Comparison of ENCODE assay signal across 1 cellular context in the genomic region with DNA sequence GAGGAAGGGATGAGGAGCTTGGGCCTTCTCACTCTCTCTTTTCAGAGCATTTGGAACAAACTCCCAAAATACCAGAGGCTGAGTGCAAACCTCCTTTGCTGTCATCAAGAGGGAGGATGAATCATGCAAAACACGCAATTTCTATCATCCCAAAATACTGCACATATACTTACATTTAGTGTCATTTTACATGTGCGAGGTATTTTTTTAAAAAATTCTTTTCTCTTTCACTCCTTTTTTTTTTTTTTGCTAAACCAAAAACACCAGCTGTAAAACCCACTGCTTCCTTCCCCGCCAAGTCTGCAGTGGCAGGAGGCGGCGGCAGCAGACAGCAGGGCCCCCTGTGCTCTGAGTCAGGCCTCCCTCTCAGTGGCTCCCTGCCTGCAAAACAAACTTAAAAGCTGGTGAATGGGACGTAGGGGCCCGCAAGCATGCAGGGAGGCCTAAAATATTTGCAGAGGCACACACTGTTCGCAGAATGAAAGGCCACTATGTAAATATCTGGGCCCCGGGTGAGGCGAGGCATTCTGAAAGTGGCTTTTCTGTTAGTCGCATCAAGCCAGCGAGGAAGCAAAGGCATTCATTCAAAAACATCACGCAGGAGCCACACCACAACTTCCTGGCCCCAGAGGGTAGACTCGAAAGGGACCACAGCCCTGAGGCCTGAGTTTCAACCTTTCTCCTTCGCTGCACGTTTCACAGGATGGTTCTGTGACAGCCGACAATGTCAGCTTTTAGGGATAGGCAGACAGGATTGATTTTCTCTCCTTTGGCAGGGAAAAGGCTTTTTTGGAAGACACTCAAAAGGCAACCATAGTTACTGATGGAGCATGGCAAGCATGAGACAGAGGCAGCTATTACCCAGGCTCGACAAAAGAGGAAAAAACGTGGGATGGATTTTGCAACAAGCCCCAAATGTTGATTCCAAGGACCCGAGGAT.
TF ChIP-seq lines count a peak whose summit lies in the region.

No MANE protein-coding gene starts in this region.

TF ChIP-seq in HepG2, 621 proteins besides CTCF, POLR2A, EP300 and RAD21 (continued from another document and continues in another):
- TF ChIP-seq ZFY (CRISPR knock-in tag; IDR thresholded peaks at IDR 0.05) (peak; percentile 86), HMGXB4 (CRISPR knock-in tag; IDR thresholded peaks at IDR 0.05; ENCODE audit: borderline replicate concordance in 1 of 2, low read depth in 1 of 2) (peak; percentile 32 to 64; a peak in 2 of 4 replicates), ZNF101 (CRISPR knock-in tag; IDR thresholded peaks at IDR 0.05; ENCODE audit: borderline replicate concordance, low read depth) (no peak), THYN1 (CRISPR knock-in tag; IDR thresholded peaks at IDR 0.05; ENCODE audit: borderline replicate concordance, low read depth) (no peak), ZNF496 (CRISPR knock-in tag; IDR thresholded peaks at IDR 0.05; ENCODE audit: insufficient replicate concordance) (no peak), TCF7L2 (IDR thresholded peaks at IDR 0.05; ENCODE audit: low read depth, low read length) (no peak), THAP8 (CRISPR knock-in tag; IDR thresholded peaks at IDR 0.05; ENCODE audit: borderline replicate concordance) (no peak), PRPF4 (IDR thresholded peaks at IDR 0.05; ENCODE audit: low read depth, low read length, poor library complexity, severe bottlenecking) (no peak), REL (CRISPR knock-in tag; conservative IDR thresholded peaks at IDR 0.05) (no peak), ATF6 (CRISPR knock-in tag; conservative IDR thresholded peaks at IDR 0.05) (no peak), CHCHD3 (CRISPR knock-in tag; IDR thresholded peaks at IDR 0.05) (no peak), ZNF225 (CRISPR knock-in tag; IDR thresholded peaks at IDR 0.05) (peak; percentile 62; the same call in 1 of the 2 replicates), KLF6 (CRISPR knock-in tag; IDR thresholded peaks at IDR 0.05) (no peak), ZNF260 (CRISPR knock-in tag; IDR thresholded peaks at IDR 0.05; ENCODE audit: borderline replicate concordance, low read depth) (no peak), ZNF460 (CRISPR knock-in tag; IDR thresholded peaks at IDR 0.05; ENCODE audit: borderline replicate concordance) (no peak; the same call in 1 of the 2 replicates), ZNF513 (CRISPR knock-in tag; conservative IDR thresholded peaks at IDR 0.05) (no peak), ZNF616 (CRISPR knock-in tag; IDR thresholded peaks at IDR 0.05; ENCODE audit: low read depth) (no peak), HMG20A (CRISPR knock-in tag; IDR thresholded peaks at IDR 0.05; ENCODE audit: borderline replicate concordance) (peak; percentile 75; the same call in 1 of the 2 replicates), ZNF558 (CRISPR knock-in tag; IDR thresholded peaks at IDR 0.05; ENCODE audit: borderline replicate concordance) (no peak)
- TF ChIP-seq, protein P1, sequence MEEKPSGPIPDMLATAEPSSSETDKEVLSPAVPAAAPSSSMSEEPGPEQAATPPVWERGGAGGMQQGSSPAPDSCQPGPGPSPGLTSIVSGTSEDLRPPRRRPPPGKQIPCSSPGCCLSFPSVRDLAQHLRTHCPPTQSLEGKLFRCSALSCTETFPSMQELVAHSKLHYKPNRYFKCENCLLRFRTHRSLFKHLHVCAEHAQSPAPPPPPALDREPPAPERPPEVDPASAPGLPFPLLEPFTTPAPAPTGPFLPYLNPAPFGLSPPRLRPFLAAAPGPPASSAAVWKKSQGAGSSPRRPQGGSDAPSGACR (CRISPR knock-in tag; IDR thresholded peaks at IDR 0.05), result peak; percentile 96
- TF ChIP-seq, protein P2, sequence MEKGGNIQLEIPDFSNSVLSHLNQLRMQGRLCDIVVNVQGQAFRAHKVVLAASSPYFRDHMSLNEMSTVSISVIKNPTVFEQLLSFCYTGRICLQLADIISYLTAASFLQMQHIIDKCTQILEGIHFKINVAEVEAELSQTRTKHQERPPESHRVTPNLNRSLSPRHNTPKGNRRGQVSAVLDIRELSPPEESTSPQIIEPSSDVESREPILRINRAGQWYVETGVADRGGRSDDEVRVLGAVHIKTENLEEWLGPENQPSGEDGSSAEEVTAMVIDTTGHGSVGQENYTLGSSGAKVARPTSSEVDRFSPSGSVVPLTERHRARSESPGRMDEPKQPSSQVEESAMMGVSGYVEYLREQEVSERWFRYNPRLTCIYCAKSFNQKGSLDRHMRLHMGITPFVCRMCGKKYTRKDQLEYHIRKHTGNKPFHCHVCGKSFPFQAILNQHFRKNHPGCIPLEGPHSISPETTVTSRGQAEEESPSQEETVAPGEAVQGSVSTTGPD (CRISPR knock-in tag; IDR thresholded peaks at IDR 0.05), result no peak
- TF ChIP-seq, protein P3, sequence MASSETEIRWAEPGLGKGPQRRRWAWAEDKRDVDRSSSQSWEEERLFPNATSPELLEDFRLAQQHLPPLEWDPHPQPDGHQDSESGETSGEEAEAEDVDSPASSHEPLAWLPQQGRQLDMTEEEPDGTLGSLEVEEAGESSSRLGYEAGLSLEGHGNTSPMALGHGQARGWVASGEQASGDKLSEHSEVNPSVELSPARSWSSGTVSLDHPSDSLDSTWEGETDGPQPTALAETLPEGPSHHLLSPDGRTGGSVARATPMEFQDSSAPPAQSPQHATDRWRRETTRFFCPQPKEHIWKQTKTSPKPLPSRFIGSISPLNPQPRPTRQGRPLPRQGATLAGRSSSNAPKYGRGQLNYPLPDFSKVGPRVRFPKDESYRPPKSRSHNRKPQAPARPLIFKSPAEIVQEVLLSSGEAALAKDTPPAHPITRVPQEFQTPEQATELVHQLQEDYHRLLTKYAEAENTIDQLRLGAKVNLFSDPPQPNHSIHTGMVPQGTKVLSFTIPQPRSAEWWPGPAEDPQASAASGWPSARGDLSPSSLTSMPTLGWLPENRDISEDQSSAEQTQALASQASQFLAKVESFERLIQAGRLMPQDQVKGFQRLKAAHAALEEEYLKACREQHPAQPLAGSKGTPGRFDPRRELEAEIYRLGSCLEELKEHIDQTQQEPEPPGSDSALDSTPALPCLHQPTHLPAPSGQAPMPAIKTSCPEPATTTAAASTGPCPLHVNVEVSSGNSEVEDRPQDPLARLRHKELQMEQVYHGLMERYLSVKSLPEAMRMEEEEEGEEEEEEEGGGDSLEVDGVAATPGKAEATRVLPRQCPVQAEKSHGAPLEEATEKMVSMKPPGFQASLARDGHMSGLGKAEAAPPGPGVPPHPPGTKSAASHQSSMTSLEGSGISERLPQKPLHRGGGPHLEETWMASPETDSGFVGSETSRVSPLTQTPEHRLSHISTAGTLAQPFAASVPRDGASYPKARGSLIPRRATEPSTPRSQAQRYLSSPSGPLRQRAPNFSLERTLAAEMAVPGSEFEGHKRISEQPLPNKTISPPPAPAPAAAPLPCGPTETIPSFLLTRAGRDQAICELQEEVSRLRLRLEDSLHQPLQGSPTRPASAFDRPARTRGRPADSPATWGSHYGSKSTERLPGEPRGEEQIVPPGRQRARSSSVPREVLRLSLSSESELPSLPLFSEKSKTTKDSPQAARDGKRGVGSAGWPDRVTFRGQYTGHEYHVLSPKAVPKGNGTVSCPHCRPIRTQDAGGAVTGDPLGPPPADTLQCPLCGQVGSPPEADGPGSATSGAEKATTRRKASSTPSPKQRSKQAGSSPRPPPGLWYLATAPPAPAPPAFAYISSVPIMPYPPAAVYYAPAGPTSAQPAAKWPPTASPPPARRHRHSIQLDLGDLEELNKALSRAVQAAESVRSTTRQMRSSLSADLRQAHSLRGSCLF (CRISPR knock-in tag; IDR thresholded peaks at IDR 0.05; ENCODE audit: borderline replicate concordance), result no peak
- TF ChIP-seq, protein P4, sequence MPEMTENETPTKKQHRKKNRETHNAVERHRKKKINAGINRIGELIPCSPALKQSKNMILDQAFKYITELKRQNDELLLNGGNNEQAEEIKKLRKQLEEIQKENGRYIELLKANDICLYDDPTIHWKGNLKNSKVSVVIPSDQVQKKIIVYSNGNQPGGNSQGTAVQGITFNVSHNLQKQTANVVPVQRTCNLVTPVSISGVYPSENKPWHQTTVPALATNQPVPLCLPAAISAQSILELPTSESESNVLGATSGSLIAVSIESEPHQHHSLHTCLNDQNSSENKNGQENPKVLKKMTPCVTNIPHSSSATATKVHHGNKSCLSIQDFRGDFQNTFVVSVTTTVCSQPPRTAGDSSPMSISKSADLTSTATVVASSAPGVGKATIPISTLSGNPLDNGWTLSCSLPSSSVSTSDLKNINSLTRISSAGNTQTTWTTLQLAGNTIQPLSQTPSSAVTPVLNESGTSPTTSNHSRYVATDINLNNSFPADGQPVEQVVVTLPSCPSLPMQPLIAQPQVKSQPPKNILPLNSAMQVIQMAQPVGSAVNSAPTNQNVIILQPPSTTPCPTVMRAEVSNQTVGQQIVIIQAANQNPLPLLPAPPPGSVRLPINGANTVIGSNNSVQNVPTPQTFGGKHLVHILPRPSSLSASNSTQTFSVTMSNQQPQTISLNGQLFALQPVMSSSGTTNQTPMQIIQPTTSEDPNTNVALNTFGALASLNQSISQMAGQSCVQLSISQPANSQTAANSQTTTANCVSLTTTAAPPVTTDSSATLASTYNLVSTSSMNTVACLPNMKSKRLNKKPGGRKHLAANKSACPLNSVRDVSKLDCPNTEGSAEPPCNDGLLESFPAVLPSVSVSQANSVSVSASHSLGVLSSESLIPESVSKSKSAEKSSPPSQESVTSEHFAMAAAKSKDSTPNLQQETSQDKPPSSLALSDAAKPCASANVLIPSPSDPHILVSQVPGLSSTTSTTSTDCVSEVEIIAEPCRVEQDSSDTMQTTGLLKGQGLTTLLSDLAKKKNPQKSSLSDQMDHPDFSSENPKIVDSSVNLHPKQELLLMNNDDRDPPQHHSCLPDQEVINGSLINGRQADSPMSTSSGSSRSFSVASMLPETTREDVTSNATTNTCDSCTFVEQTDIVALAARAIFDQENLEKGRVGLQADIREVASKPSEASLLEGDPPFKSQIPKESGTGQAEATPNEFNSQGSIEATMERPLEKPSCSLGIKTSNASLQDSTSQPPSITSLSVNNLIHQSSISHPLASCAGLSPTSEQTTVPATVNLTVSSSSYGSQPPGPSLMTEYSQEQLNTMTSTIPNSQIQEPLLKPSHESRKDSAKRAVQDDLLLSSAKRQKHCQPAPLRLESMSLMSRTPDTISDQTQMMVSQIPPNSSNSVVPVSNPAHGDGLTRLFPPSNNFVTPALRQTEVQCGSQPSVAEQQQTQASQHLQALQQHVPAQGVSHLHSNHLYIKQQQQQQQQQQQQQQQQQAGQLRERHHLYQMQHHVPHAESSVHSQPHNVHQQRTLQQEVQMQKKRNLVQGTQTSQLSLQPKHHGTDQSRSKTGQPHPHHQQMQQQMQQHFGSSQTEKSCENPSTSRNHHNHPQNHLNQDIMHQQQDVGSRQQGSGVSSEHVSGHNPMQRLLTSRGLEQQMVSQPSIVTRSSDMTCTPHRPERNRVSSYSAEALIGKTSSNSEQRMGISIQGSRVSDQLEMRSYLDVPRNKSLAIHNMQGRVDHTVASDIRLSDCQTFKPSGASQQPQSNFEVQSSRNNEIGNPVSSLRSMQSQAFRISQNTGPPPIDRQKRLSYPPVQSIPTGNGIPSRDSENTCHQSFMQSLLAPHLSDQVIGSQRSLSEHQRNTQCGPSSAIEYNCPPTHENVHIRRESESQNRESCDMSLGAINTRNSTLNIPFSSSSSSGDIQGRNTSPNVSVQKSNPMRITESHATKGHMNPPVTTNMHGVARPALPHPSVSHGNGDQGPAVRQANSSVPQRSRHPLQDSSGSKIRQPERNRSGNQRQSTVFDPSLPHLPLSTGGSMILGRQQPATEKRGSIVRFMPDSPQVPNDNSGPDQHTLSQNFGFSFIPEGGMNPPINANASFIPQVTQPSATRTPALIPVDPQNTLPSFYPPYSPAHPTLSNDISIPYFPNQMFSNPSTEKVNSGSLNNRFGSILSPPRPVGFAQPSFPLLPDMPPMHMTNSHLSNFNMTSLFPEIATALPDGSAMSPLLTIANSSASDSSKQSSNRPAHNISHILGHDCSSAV (CRISPR knock-in tag; IDR thresholded peaks at IDR 0.05; ENCODE audit: borderline replicate concordance), result no peak
